In the genomic region with DNA sequence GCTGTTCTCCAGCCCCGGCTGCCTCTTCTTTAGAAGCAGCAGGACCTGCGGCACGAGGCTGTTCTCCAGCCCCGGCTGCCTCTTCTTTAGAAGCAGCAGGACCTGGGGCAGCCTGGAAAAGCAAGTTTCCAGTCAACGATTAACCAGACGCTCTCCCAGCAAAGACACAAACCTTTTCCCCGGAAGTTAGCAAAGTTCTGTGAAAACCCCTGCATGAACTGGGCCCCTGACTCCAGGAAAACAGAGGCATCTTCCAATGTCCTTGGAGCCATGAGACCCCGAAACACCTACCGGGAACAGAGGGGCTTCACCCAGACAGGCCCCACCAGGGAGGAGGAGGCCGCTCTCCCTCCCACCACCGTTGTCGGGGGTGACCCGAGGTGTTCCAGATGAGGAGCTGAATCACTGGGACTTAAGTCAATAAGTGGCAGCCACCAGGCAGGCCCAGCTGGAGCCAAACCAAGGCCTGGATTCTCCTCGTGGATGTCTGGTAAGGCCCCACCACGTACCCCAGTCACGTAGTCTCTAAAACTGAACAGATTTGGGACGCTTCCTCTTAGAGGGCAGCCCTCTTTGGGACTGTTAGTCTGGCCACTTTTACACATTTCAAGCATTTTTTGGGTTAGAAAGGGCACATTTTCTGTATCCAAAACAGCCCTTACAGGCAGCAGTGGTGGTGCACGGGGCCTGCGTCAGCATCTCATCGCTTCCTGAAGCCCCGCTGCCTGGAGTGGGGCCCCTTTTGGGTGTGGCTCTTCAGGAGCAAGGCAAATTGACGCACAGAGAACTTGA, we compare ENCODE assay signal across 8 cellular contexts. TPM values are rescaled to one million over a fixed set of nuclear protein-coding genes. Genes with fewer than 3 reads are reported as not detected.
DNase-seq lines count a peak whose midpoint lies in the region; ATAC-seq, FAIRE-seq and TF ChIP-seq lines count a peak whose summit lies in the region.

Gene RPH3AL (minus strand): TSS at position 387 of the 792 bp plus-strand sequence. CDS start 25,264 bp downstream, outside the sequence.

- ATAC-seq in HG03521 (IDR thresholded peaks at IDR 0.05; ENCODE audit: unreplicated experiment), result no peak

- TF ChIP-seq CTCF in H1 (IDR thresholded peaks at IDR 0.05; ENCODE audit: control extremely low read depth in 1 of 3, insufficient read depth in 1 of 3, low read depth in 1 of 3, low read length in 3 of 3), result no peak

- no peak for TF ChIP-seq POLR2A in H1 (IDR thresholded peaks at IDR 0.05; ENCODE audit: control extremely low read depth in 1 of 2, low read depth in 2 of 2, low read length in 2 of 2)

- no peak within 1 kb of the TSS for H3K4ac ChIP-seq in H1 (replicated peaks; ENCODE audit: insufficient read length, low read depth, low read length)

- no peak for FAIRE-seq in H1 (lab: Jason Lieb, UNC)

- H4K91ac ChIP-seq in H1 (replicated peaks; ENCODE audit: insufficient read length, low read length), result no peak within 1 kb of the TSS

- H2BK15ac ChIP-seq in H1 (ENCODE audit: low read length), result peak within 1 kb of the TSS; percentile 48; the same call in 1 of the 2 replicates

- peak within 1 kb of the TSS; percentile 60; the same call in 1 of the 2 replicates for H3K18ac ChIP-seq in H1 (ENCODE audit: extremely low read depth, low read length)

- peak within 1 kb of the TSS in 4 of 10 experiments; percentile 12 to 50 (median 24); a peak in 5 of 20 replicates for H3K4me3 ChIP-seq in BLaER1 treated with 17β-estradiol and CSF1 and Interleukin-3, amounts not matched to agents 10 nM and 100 nM
- no peak within 1 kb of the TSS for H3K4me3 ChIP-seq in H1 (ENCODE audit: extremely low read depth in 1 of 4, insufficient read depth in 2 of 4, low read depth in 3 of 4, low read length in 4 of 4)

- no peaks in the 10 kb centered on the region for H3K79me2 ChIP-seq in H1 (ENCODE audit: control insufficient read depth in 1 of 2, insufficient read depth in 2 of 2, low read length in 2 of 2)

- H2AK5ac ChIP-seq in H1 (ENCODE audit: low read depth, low read length), result peak within 1 kb of the TSS; percentile 39; the same call in 1 of the 2 replicates

- CTCF ChIA-PET in H1 (lab: Charles Lee; ENCODE audit: partially characterized antibody), result interaction anchor here (1.0 kb wide), 1 partner anchor 348 kb away, joined by 3 read pairs; no protein-coding TSS in a partner anchor

- no peak within 1 kb of the TSS for H4K5ac ChIP-seq in H1 (ENCODE audit: insufficient read length, low read depth, low read length)

- H3K23ac ChIP-seq in H1 (ENCODE audit: insufficient read length), result no peak within 1 kb of the TSS

- peak within 1 kb of the TSS; percentile 88; the same call in 1 of the 2 replicates for H2BK12ac ChIP-seq in H1 (ENCODE audit: low read depth, low read length)

- H3K23me2 ChIP-seq in H1 (ENCODE audit: low read depth, low read length), result peaks cover 2% of the 10 kb centered on the region; the same call in 1 of the 2 replicates

- peaks cover 70 to 85% (median 81%) of the 10 kb centered on the region in 10 experiments for H3K4me1 ChIP-seq in BLaER1 treated with 17β-estradiol and CSF1 and Interleukin-3, amounts not matched to agents 10 nM and 100 nM
- peaks cover 0 to 9% (median 3%) of the 10 kb centered on the region in 4 experiments; a peak in 4 of 7 replicates for H3K4me1 ChIP-seq in H1 (replicated peaks in 1 of 4; ENCODE audit: control insufficient read depth in 3 of 4, insufficient read depth in 4 of 4, low read length in 3 of 4)

- H2BK5ac ChIP-seq in H1 (ENCODE audit: low read depth, low read length), result 0 out of 2 replicates have a peak within 1 kb of the TSS, but pooled peaks have one; percentile 24

- no peak for TF ChIP-seq EP300 in H1 (IDR thresholded peaks at IDR 0.05; ENCODE audit: borderline replicate concordance in 1 of 2, low read depth in 2 of 2, low read length in 2 of 2)

- H3K36me3 ChIP-seq in BLaER1 treated with 17β-estradiol and CSF1 and Interleukin-3, amounts not matched to agents 10 nM and 100 nM, result no peaks in the 10 kb centered on the region
- H3K36me3 ChIP-seq in H1 (ENCODE audit: control insufficient read depth in 2 of 4, insufficient read depth in 4 of 4, low read length in 3 of 4), result no peaks in the 10 kb centered on the region

- no peak within 1 kb of the TSS for H2BK120ac ChIP-seq in H1 (replicated peaks; ENCODE audit: low read depth, low read length)

- WGBS in H1 (ENCODE audit: extremely low coverage in 1 of 2, insufficient coverage in 1 of 2, insufficient read length in 1 of 2, insufficient replicate concordance in 2 of 2, low coverage in 1 of 2, low lambda C conversion rate in 2 of 2, missing lambda C conversion rate in 1 of 2), 2 experiments, result 67% methylated on average over 22 of the region's 22 CpGs; no CpG with 5 or more reads in 1 of the 2 experiments

- peak within 1 kb of the TSS; percentile 71 to 86 (median 79) for H3K27ac ChIP-seq in BLaER1 treated with 17β-estradiol and CSF1 and Interleukin-3, amounts not matched to agents 10 nM and 100 nM
- H3K27ac ChIP-seq in H1 (ENCODE audit: low read depth, low read length), result no peak within 1 kb of the TSS

- no peak within 1 kb of the TSS for H2BK20ac ChIP-seq in H1 (ENCODE audit: low read length)

- peak within 1 kb of the TSS; percentile 49; the same call in 1 of the 2 replicates for H2AFZ ChIP-seq in H1 (ENCODE audit: low read length)

- no peak for TF ChIP-seq RAD21 in H1 (IDR thresholded peaks at IDR 0.05 in 1 of 2, conservative IDR thresholded peaks at IDR 0.05 in 1 of 2; ENCODE audit: low read depth in 2 of 2, low read length in 2 of 2)

- H4K8ac ChIP-seq in H1 (ENCODE audit: extremely low read depth, insufficient read depth, low read length), result peak within 1 kb of the TSS; percentile 93; the same call in 1 of the 2 replicates

- no peaks in the 10 kb centered on the region for H4K20me1 ChIP-seq in BLaER1 treated with 17β-estradiol and CSF1 and Interleukin-3, amounts not matched to agents 10 nM and 100 nM
- H4K20me1 ChIP-seq in H1 (replicated peaks in 1 of 2; ENCODE audit: control insufficient read depth in 1 of 2, insufficient read depth in 2 of 2, low read length in 2 of 2), result no peaks in the 10 kb centered on the region

- peak within 1 kb of the TSS; percentile 65 to 87 (median 81) for H3K4me2 ChIP-seq in BLaER1 treated with 17β-estradiol and CSF1 and Interleukin-3, amounts not matched to agents 10 nM and 100 nM
- peak within 1 kb of the TSS in 1 of 2 experiments; percentile 14; a peak in 1 of 4 replicates for H3K4me2 ChIP-seq in H1 (ENCODE audit: insufficient read depth in 1 of 2, low read depth in 2 of 2, low read length in 2 of 2)

- in situ Hi-C loops in G401 (cut with HindIII; ENCODE audit: low sequenced_read_pairs), result no loop called here

- H3K9me3 ChIP-seq in BLaER1 treated with 17β-estradiol and CSF1 and Interleukin-3, amounts not matched to agents 10 nM and 100 nM (replicated peaks in 1 of 11), result peaks cover 6 to 26% (median 23%) of the 10 kb centered on the region in 11 experiments; a peak in 18 of 22 replicates
- peaks cover 3 to 19% of the 10 kb centered on the region in 2 experiments; a peak in 2 of 4 replicates for H3K9me3 ChIP-seq in H1 (ENCODE audit: insufficient read depth in 2 of 2, low read depth in 1 of 2, low read length in 1 of 2)

- peaks cover 0 to 4% (median 0%) of the 10 kb centered on the region in 11 experiments; a peak in 1 of 22 replicates for H3K27me3 ChIP-seq in BLaER1 treated with 17β-estradiol and CSF1 and Interleukin-3, amounts not matched to agents 10 nM and 100 nM
- no peaks in the 10 kb centered on the region for H3K27me3 ChIP-seq in H1 (replicated peaks in 1 of 4; ENCODE audit: control insufficient read depth in 3 of 4, extremely low read depth in 1 of 4, insufficient read depth in 3 of 4, low read length in 3 of 4)

- H3K56ac ChIP-seq in H1 (replicated peaks; ENCODE audit: insufficient read length, low read depth, low read length), result no peak within 1 kb of the TSS

- POLR2A ChIA-PET in H1 (lab: Charles Lee; ENCODE audit: partially characterized antibody), result interaction anchor here (1.2 kb wide), 1 partner anchor 12 kb away, joined by 7 read pairs; no protein-coding TSS in a partner anchor

- H3K79me1 ChIP-seq in H1 (ENCODE audit: low read depth, low read length), result no peaks in the 10 kb centered on the region

- peak within 1 kb of the TSS; percentile 5 to 73 (median 56); a peak in 20 of 22 replicates for H3K9ac ChIP-seq in BLaER1 treated with 17β-estradiol and CSF1 and Interleukin-3, amounts not matched to agents 10 nM and 100 nM
- H3K9ac ChIP-seq in H1 (replicated peaks in 1 of 4; ENCODE audit: extremely low read depth in 1 of 4, low read depth in 3 of 4, low read length in 3 of 4), result no peak within 1 kb of the TSS

- DNase-seq in NCI-H460 (ENCODE audit: extremely low read depth, low read depth), result peak; percentile 93
- no peak for DNase-seq in H1 (ENCODE audit: low read depth in 1 of 2, low spot score in 2 of 2)
- peak; percentile 70 for DNase-seq in myocyte (ENCODE audit: low read depth)
- no peak for DNase-seq in G401 (ENCODE audit: low spot score)
- no peak for DNase-seq in Ammon's horn (ENCODE audit: low spot score)
- no peak for DNase-seq in stimulated activated CD4-positive, alpha-beta T cell treated with anti-CD3 and anti-CD28 coated beads, Interleukin-4, amount 100 ng/mL, for 4 hours

- peak within 1 kb of the TSS; percentile 58 for H3K14ac ChIP-seq in H1 (ENCODE audit: insufficient read length)

TF ChIP-seq in H1, 55 proteins besides CTCF, POLR2A, EP300 and RAD21 (continues in another document):
- TF ChIP-seq GTF2F1 (IDR thresholded peaks at IDR 0.05; ENCODE audit: borderline replicate concordance, low read depth, low read length) (no peak), NANOG (IDR thresholded peaks at IDR 0.05; ENCODE audit: insufficient read depth, low read depth, low read length, poor library complexity, severe bottlenecking) (no peak), HDAC2 (IDR thresholded peaks at IDR 0.05; ENCODE audit: borderline replicate concordance in 1 of 2, low read depth in 2 of 2, low read length in 2 of 2) (no peak), SP1 (IDR thresholded peaks at IDR 0.05; ENCODE audit: low read depth, low read length) (peak; percentile 62; the same call in 1 of the 2 replicates), CBX8 (IDR thresholded peaks at IDR 0.05; ENCODE audit: borderline replicate concordance, low read depth, low read length) (no peak)

RNA-seq across cellular contexts. Expression of gene RPH3AL, which starts in this region (rescaled TPM):
- 34.8 and 39.9 TPM in 2 replicates for total RNA-seq in NCI-H460 (2014; rRNA removed; shearing (Covaris generic))
- 27.5 and 50.6 TPM in 2 replicates for polyA plus RNA-seq in NCI-H460 (2014; cell fraction: nucleus; rRNA removed)
- total RNA-seq in H1 (2021; fragmentation: NEBNext Ultra II Directional; extraction: Animal tissue kit (Norgen Biotek cat#: 25700)), result 5.6 and 6.1 TPM in 2 replicates
- polyA plus RNA-seq in H1 (2011; rRNA removed), result 5.8 and 10.7 TPM in 2 replicates
- 6.1 TPM for polyA plus RNA-seq in H1 (2011; cell fraction: cytosol; rRNA removed)
- 8.3 TPM for polyA plus RNA-seq in H1 (2011; cell fraction: nucleus; rRNA removed)
- polyA plus RNA-seq in H1 (2012, experiment 1 of 2), result 4.1 to 6.5 TPM (median 4.9 TPM) in 4 replicates
- 6.6 TPM for polyA plus RNA-seq in H1 (2012, experiment 2 of 2)
- polyA plus RNA-seq in H1 (2013, experiment 1 of 2), result 3.9 TPM
- 4.0 TPM for polyA plus RNA-seq in H1 (2013, experiment 2 of 2)
- 2.3 and 2.7 TPM in 2 replicates for polyA minus RNA-seq in H1 (2011; rRNA and poly(A)+ RNA removed)
- polyA minus RNA-seq in H1 (2011; cell fraction: cytosol; rRNA and poly(A)+ RNA removed), result 4.3 TPM
- 9.9 TPM for polyA minus RNA-seq in H1 (2011; cell fraction: nucleus; rRNA and poly(A)+ RNA removed)
- 24.3 and 26.0 TPM in 2 replicates for total RNA-seq in myocyte
- 20.9 TPM for polyA plus RNA-seq in myocyte (2012)
- total RNA-seq in G401 (2014; rRNA removed; shearing (Covaris generic)), result 6.9 and 17.8 TPM in 2 replicates

Comparison
In these comparisons a context has a peak if more than half of its experiments do, and no peak if none do; other contexts are left out.
1. H3K9ac ChIP-seq: peak in BLaER1 treated with 17β-estradiol and CSF1 and Interleukin-3, amounts not matched to agents 10 nM and 100 nM (11 of 11); none in H1 (0 of 4).
2. DNase-seq: peak in NCI-H460 (single experiment) and myocyte (single experiment); none in H1 (0 of 2), G401 (single experiment), Ammon's horn (single experiment) and stimulated activated CD4-positive, alpha-beta T cell treated with anti-CD3 and anti-CD28 coated beads, Interleukin-4, amount 100 ng/mL, for 4 hours (0 of 2).